Comparison of ENCODE assay signal across 1 cellular context in the genomic region with DNA sequence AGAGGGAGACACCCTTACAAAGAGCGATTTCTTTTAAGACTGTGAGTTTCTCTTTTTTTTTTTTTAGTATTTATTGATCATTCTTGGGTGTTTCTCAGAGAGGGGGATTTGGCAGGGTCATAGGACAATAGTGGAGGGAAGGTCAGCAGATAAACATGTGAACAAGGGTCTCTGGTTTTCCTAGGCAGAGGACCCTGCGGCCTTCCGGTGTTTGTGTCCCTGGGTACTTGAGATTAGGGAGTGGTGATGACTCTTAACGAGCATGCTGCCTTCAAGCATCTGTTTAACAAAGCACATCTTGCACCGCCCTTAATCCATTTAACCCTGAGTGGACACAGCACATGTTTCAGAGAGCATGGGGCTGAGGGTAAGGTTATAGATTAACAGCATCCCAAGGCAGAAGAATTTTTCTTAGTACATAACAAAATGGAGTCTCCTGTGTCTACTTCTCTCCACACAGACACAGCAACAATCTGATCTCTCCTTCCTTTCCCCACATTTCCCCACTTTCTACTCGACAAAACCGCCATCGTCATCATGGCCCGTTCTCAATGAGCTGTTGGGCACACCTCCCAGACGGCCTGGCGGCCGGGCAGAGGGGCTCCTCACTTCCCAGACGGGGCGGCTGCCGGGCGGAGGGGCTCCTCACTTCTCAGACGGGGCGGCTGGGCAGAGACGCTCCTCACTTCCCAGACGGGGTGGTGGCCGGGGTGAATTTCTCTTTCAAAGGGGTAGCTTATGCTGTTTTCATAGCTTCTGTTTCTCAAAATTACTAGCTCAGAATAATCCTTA. TPM values are rescaled to one million over a fixed set of nuclear protein-coding genes. Genes with fewer than 3 reads are reported as not detected.
"Had no signal": no experiment of that assay in that cellular context is flagged by ENCODE, and none has a peak within 500 bp of the region (broad histone marks: within the 10 kb centered on the region; RNA-seq: fewer than 3 reads in every experiment).

No MANE protein-coding gene starts in this region.

RNA-seq across cellular contexts. Expression of a gene that starts 13.4 kb away (rescaled TPM):
- total RNA-seq: RPMI7951 had no signal
